9 cellular contexts compared by ENCODE assay signal in genomic region chr20:56393133-56393472, GRCh38. TPM values are rescaled to one million over a fixed set of nuclear protein-coding genes. Genes with fewer than 3 reads are reported as not detected.
DNase-seq lines count a peak whose midpoint lies in the region; ATAC-seq lines count a peak whose summit lies in the region.
"Had no signal": no experiment of that assay in that cellular context is flagged by ENCODE, and none has a peak within 500 bp of the region (broad histone marks: within the 10 kb centered on the region; RNA-seq: fewer than 3 reads in every experiment).

No MANE protein-coding gene starts in this region.

- no peaks in the 10 kb centered on the region for H3K27me3 ChIP-seq in CD4-positive, CD25-positive, alpha-beta regulatory T cell (ENCODE audit: control insufficient read depth, insufficient read depth, low read length)
- no peaks in the 10 kb centered on the region for H3K27me3 ChIP-seq in muscle layer of colon (ENCODE audit: control insufficient read depth in 1 of 2, insufficient read depth in 2 of 2, low read length in 2 of 2)

- peak overlapping the region; percentile 96 for H3K27ac ChIP-seq in CD4-positive, CD25-positive, alpha-beta regulatory T cell (ENCODE audit: insufficient read depth, low read length, poor library complexity, severe bottlenecking)
- H3K27ac ChIP-seq in muscle layer of colon (ENCODE audit: low read depth, low read length): peak overlapping the region; percentile 95

- H3K4me1 Mint-ChIP-seq in CD4-positive, CD25-positive, alpha-beta regulatory T cell: peaks cover 4 to 35% (median 29%) of the 10 kb centered on the region in 4 donors

- peaks cover 31% of the 10 kb centered on the region for H3K36me3 ChIP-seq in CD4-positive, CD25-positive, alpha-beta regulatory T cell (ENCODE audit: control insufficient read depth, insufficient read depth, low read length)
- H3K36me3 ChIP-seq in muscle layer of colon (ENCODE audit: insufficient read depth, low read length): peaks cover 27% of the 10 kb centered on the region

- peaks cover 21% of the 10 kb centered on the region for H3K4me1 ChIP-seq in CD4-positive, CD25-positive, alpha-beta regulatory T cell (ENCODE audit: control insufficient read depth, insufficient read depth, low read length, poor library complexity, severe bottlenecking)
- peaks cover 18% of the 10 kb centered on the region for H3K4me1 ChIP-seq in muscle layer of colon (ENCODE audit: insufficient read depth, low read length)

- H3K4me3 Mint-ChIP-seq in CD4-positive, CD25-positive, alpha-beta regulatory T cell: no peak overlapping the region
- H3K4me3 Mint-ChIP-seq: brain had no signal

- peaks cover 28% of the 10 kb centered on the region for H3K36me3 Mint-ChIP-seq in CD4-positive, CD25-positive, alpha-beta regulatory T cell

- H3K4me3 ChIP-seq in CD4-positive, CD25-positive, alpha-beta regulatory T cell (ENCODE audit: low read depth, low read length): peak overlapping the region; percentile 94
- peak overlapping the region; percentile 87 for H3K4me3 ChIP-seq in Jurkat, Clone E6-1 (ENCODE audit: low read length)
- peak overlapping the region; percentile 96 to 98 for H3K4me3 ChIP-seq in muscle layer of colon (ENCODE audit: low read depth in 1 of 2, low read length in 2 of 2)

- peak overlapping the region; percentile 91 for H3K9ac ChIP-seq in muscle layer of colon (ENCODE audit: low read length)

- H3K27ac Mint-ChIP-seq in CD4-positive, CD25-positive, alpha-beta regulatory T cell: peak overlapping the region in 1 of 3 donors; percentile 96
- H3K27ac Mint-ChIP-seq: brain had no signal

- H3K9me3 Mint-ChIP-seq in CD4-positive, CD25-positive, alpha-beta regulatory T cell: no peaks in the 10 kb centered on the region
- H3K9me3 Mint-ChIP-seq: brain had no signal

- no peaks in the 10 kb centered on the region for H3K9me3 ChIP-seq in CD4-positive, CD25-positive, alpha-beta regulatory T cell (ENCODE audit: control insufficient read depth in 2 of 2, low read length in 2 of 2)
- H3K9me3 ChIP-seq in muscle layer of colon (ENCODE audit: low read length): no peaks in the 10 kb centered on the region

- ATAC-seq in CD4-positive, CD25-positive, alpha-beta regulatory T cell (ENCODE audit: low read depth in 2 of 2): peak in 1 of 2 donors; percentile 25
- no peak for ATAC-seq in HG02973 (IDR thresholded peaks at IDR 0.05; ENCODE audit: unreplicated experiment)

- DNase-seq in CD4-positive, CD25-positive, alpha-beta regulatory T cell: peak in 2 of 3 donors; percentile 59 to 79
- peak; percentile 28 for DNase-seq in Jurkat, Clone E6-1 (ENCODE audit: low read depth, low spot score)
- DNase-seq in cerebellum (ENCODE audit: low spot score): peak; percentile 15
- no peak for DNase-seq in HuH-7 (ENCODE audit: low spot score)
- no peak for DNase-seq in nucleus accumbens (lab: John Stamatoyannopoulos, UW)
- DNase-seq in NCI-H2196 treated with DMSO at 0.1 percent for 48 hours (lab: John Stamatoyannopoulos, UW; ENCODE audit: unreplicated experiment): no peak

- no peaks in the 10 kb centered on the region for H3K27me3 Mint-ChIP-seq in CD4-positive, CD25-positive, alpha-beta regulatory T cell

RNA-seq across cellular contexts. Expression of gene CSTF1, which starts 0.7 kb away (rescaled TPM):
- total RNA-seq in CD4-positive, CD25-positive, alpha-beta regulatory T cell: 24.5 TPM
- 10 to 100 TPM; 48.8 to 61.7 (median 56.4) TPM for polyA plus RNA-seq in CD4-positive, CD25-positive, alpha-beta regulatory T cell
- 57.0 TPM for polyA plus RNA-seq in Jurkat, Clone E6-1 (2012; ENCODE audit: insufficient read depth, insufficient read length)
- 27.5 TPM for total RNA-seq in cerebellum

RNA-seq across cellular contexts. Expression of gene AURKA, which starts 1.1 kb away (rescaled TPM):
- 3.6 TPM for total RNA-seq in CD4-positive, CD25-positive, alpha-beta regulatory T cell
- polyA plus RNA-seq in CD4-positive, CD25-positive, alpha-beta regulatory T cell: 1 to 10 TPM; 2.1 to 4.2 (median 3.5) TPM
- 94.2 TPM for polyA plus RNA-seq in Jurkat, Clone E6-1 (2012; ENCODE audit: insufficient read depth, insufficient read length)
- 8.3 TPM for total RNA-seq in cerebellum

RNA-seq across cellular contexts. Expression of gene CASS4, which starts 19.0 kb away (rescaled TPM):
- 9.8 TPM for total RNA-seq in CD4-positive, CD25-positive, alpha-beta regulatory T cell
- polyA plus RNA-seq in CD4-positive, CD25-positive, alpha-beta regulatory T cell: 1 to 10 TPM in 3 of 4 donors, under 1 TPM in 1; 0.96 to 4.0 (median 2.9) TPM
- polyA plus RNA-seq in Jurkat, Clone E6-1 (2012; ENCODE audit: insufficient read depth, insufficient read length): 0.42 TPM
- total RNA-seq in cerebellum: 1.1 TPM

RNA-seq across cellular contexts. Expression of gene FAM210B, which starts 34.3 kb away (rescaled TPM):
- 14.8 TPM for total RNA-seq in CD4-positive, CD25-positive, alpha-beta regulatory T cell
- polyA plus RNA-seq in CD4-positive, CD25-positive, alpha-beta regulatory T cell: 10 to 100 TPM; 33.0 to 40.3 (median 35.6) TPM
- polyA plus RNA-seq in Jurkat, Clone E6-1 (2012; ENCODE audit: insufficient read depth, insufficient read length): 6.3 TPM
- 22.0 TPM for total RNA-seq in cerebellum

Comparison
In these comparisons a context has a peak if more than half of its experiments do, and no peak if none do; other contexts are left out.
1. DNase-seq: peak in CD4-positive, CD25-positive, alpha-beta regulatory T cell (2 of 3), Jurkat, Clone E6-1 (single experiment) and cerebellum (single experiment); none in HuH-7 (single experiment), nucleus accumbens (0 of 56) and NCI-H2196 treated with DMSO at 0.1 percent for 48 hours (single experiment).
2. Peak in every context shown above with its lines, with median percentiles within 50 percentile points of each other: H3K4me3 ChIP-seq.